1 cellular context compared by ENCODE assay signal in genomic region chr18:7577706-7578105, GRCh38.
TF ChIP-seq lines count a peak whose summit lies in the region.

No MANE protein-coding gene starts in this region.

TF ChIP-seq in HEK293, 187 proteins besides CTCF, POLR2A, EP300 and RAD21 (continued from another document):
- TF ChIP-seq ZNF692 (tag by site-specific recombination; IDR thresholded peaks at IDR 0.05), result 0 out of 2 replicates have a peak, but pooled peaks have one; percentile 20
- TF ChIP-seq ZNF660 (tag by site-specific recombination; IDR thresholded peaks at IDR 0.05), result no peak
- peak; percentile 26; the same call in 1 of the 2 replicates for TF ChIP-seq ZBTB21 (tag by site-specific recombination; IDR thresholded peaks at IDR 0.05)
- TF ChIP-seq ZNF580 (tag by site-specific recombination; IDR thresholded peaks at IDR 0.05), result no peak
